Comparison of ENCODE assay signal across 19 cellular contexts in the genomic region with DNA sequence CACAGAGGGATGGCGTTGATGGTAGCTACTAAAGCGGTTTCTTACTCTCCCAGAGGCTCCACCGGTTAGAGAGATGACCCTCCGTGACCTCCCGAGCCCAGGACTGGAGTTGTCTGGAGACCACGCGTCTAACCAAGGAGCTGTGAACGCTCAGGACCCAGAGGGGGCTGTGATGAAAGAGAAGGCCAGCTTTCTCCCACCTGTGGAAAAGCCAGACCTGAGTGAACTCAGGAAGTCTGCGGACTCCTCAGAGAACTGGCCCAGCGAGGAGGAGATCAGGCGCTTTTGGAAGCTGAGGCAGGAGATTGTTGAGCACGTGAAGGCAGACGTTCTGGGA. TPM values are rescaled to one million over a fixed set of nuclear protein-coding genes. Genes with fewer than 3 reads are reported as not detected.
DNase-seq lines count a peak whose midpoint lies in the region; ATAC-seq and TF ChIP-seq lines count a peak whose summit lies in the region.
"Had no signal": no experiment of that assay in that cellular context is flagged by ENCODE, and none has a peak within 500 bp of the region (broad histone marks: within the 10 kb centered on the region; RNA-seq: fewer than 3 reads in every experiment).

No MANE protein-coding gene starts in this region.

- H4K91ac ChIP-seq in H9 (ENCODE audit: insufficient read length, low read depth, low read length) (no peak overlapping the region), neuronal stem cell (ENCODE audit: low read depth, low read length, poor library complexity) (no peak overlapping the region)

- H2BK12ac ChIP-seq in H9 (ENCODE audit: insufficient read length, low read depth, low read length) (no peak overlapping the region), neuronal stem cell (ENCODE audit: low read length) (no peak overlapping the region)

- no peak overlapping the region for H2BK5ac ChIP-seq in H9 (ENCODE audit: insufficient read length, low read length)
- H2BK5ac ChIP-seq in neuronal stem cell (ENCODE audit: low read length): no peak overlapping the region

- POLR2A ChIA-PET in WTC11 (lab: Charles Lee): no interaction called here

- no peak overlapping the region for H2AFZ ChIP-seq in H9 (ENCODE audit: low read length)
- no peak overlapping the region for H2AFZ ChIP-seq in neuronal stem cell (ENCODE audit: low read length)

- no peaks in the 10 kb centered on the region for H3K9me3 ChIP-seq in H9 (ENCODE audit: control insufficient read depth, low read depth, low read length)
- H3K9me3 ChIP-seq in neuronal stem cell (replicated peaks in 1 of 2; ENCODE audit: control insufficient read depth in 2 of 2, insufficient read depth in 1 of 2, low read depth in 1 of 2, low read length in 2 of 2): peaks cover 2% of the 10 kb centered on the region in 2 donors
- H3K9me3 ChIP-seq: Caco-2 had no signal

- peaks cover 4 to 72% of the 10 kb centered on the region in 2 donors for H3K36me3 ChIP-seq in neuronal stem cell (replicated peaks in 1 of 2; ENCODE audit: control insufficient read depth in 2 of 2, insufficient read depth in 2 of 2, low read length in 2 of 2)

- no peak overlapping the region for H4K8ac ChIP-seq in H9 (replicated peaks; ENCODE audit: insufficient read length, low read depth, low read length)
- no peak overlapping the region for H4K8ac ChIP-seq in neuronal stem cell (ENCODE audit: low read depth, low read length)

- H3K4me3 ChIP-seq in neuronal stem cell (ENCODE audit: low read length in 2 of 2): no peak overlapping the region
- H3K4me3 ChIP-seq: BLaER1, GM12878 had no signal

- no peak overlapping the region for H3K56ac ChIP-seq in H9 (ENCODE audit: insufficient read length, low read depth, low read length)

- H3K4me1 ChIP-seq in H9 (ENCODE audit: insufficient read depth, low read length) (no peaks in the 10 kb centered on the region), neuronal stem cell (ENCODE audit: control insufficient read depth in 2 of 2, insufficient read depth in 1 of 2, low read depth in 1 of 2, low read length in 2 of 2) (no peaks in the 10 kb centered on the region)
- H3K4me1 ChIP-seq: Caco-2 had no signal

- no peak overlapping the region for H3T11ph ChIP-seq in H9 (ENCODE audit: low read length)

- CTCF ChIA-PET in WTC11 (lab: Charles Lee): interaction anchor here (0.6 to 2.1 kb wide), 3 partner anchors 13 to 37 kb away, joined by 3 to 14 read pairs (median 3); no protein-coding TSS in a partner anchor

- H3K9me3 Mint-ChIP-seq in H9 (no peaks in the 10 kb centered on the region), WTC11 (no peaks in the 10 kb centered on the region)
- no peaks in the 10 kb centered on the region for H3K9me3 Mint-ChIP-seq in stimulated activated memory B cell treated with anti-CD40 and anti-IgM and Interleukin-4, amounts not matched to agents 10 μg/mL and 1 μg/mL and 100 μg/mL, for 72 hours
- no peaks in the 10 kb centered on the region for H3K9me3 Mint-ChIP-seq in activated naive CD8-positive, alpha-beta T cell treated with anti-CD3 and anti-CD28 coated beads, Interleukin-2, amount 50 U/mL, for 24 hours
- H3K9me3 Mint-ChIP-seq: CD4-positive, CD25-positive, alpha-beta regulatory T cell; CD8-positive, alpha-beta T cell had no signal

- H3K27me3 Mint-ChIP-seq in H9 (ENCODE audit: low read depth) (peaks cover 5% of the 10 kb centered on the region), WTC11 (ENCODE audit: low read depth) (peaks cover 7% of the 10 kb centered on the region)
- H3K27me3 Mint-ChIP-seq in stimulated activated memory B cell treated with anti-CD40 and anti-IgM and Interleukin-4, amounts not matched to agents 10 μg/mL and 1 μg/mL and 100 μg/mL, for 72 hours: no peaks in the 10 kb centered on the region
- H3K27me3 Mint-ChIP-seq in activated naive CD8-positive, alpha-beta T cell treated with anti-CD3 and anti-CD28 coated beads, Interleukin-2, amount 50 U/mL, for 24 hours: no peaks in the 10 kb centered on the region
- H3K27me3 Mint-ChIP-seq: B cell had no signal

- H3K9ac ChIP-seq in H9 (ENCODE audit: extremely low read depth, insufficient read length, low read length) (no peak overlapping the region), neuronal stem cell (ENCODE audit: low read depth, low read length, poor library complexity) (no peak overlapping the region)
- H3K9ac ChIP-seq: BLaER1 had no signal

- no peak overlapping the region for H3K23ac ChIP-seq in H9 (ENCODE audit: insufficient read length, low read depth, low read length)
- peak overlapping the region; percentile 34 for H3K23ac ChIP-seq in neuronal stem cell (ENCODE audit: low read depth, low read length, poor library complexity)

- H2BK20ac ChIP-seq in H9 (ENCODE audit: low read depth, low read length, poor library complexity, severe bottlenecking): no peak overlapping the region

- H3K27ac ChIP-seq in H9 (ENCODE audit: insufficient read length, low read depth, low read length) (no peak overlapping the region), neuronal stem cell (replicated peaks; ENCODE audit: low read length) (no peak overlapping the region)
- H3K27ac ChIP-seq: BLaER1, C4-2B had no signal

- no peaks in the 10 kb centered on the region for H3K27me3 ChIP-seq in H9 (ENCODE audit: insufficient read depth, low read length)
- H3K27me3 ChIP-seq in neuronal stem cell (ENCODE audit: control insufficient read depth in 3 of 3, insufficient read depth in 3 of 3, low read depth in 1 of 3, low read length in 3 of 3): no peaks in the 10 kb centered on the region
- H3K27me3 ChIP-seq: BLaER1 had no signal

- WGBS in H9 (ENCODE audit: extremely low coverage, insufficient read length, low lambda C conversion rate): no CpG with 5 or more reads among the region's 13 CpGs
- no CpG with 5 or more reads among the region's 13 CpGs for WGBS in neuronal stem cell (ENCODE audit: extremely low coverage in 2 of 2, insufficient read length in 2 of 2, insufficient replicate concordance in 1 of 2), 2 donors

- no peaks in the 10 kb centered on the region for H3K79me2 ChIP-seq in H9 (ENCODE audit: insufficient read depth, low read length)

- ATAC-seq in WTC11: no peak
- ATAC-seq in stimulated activated memory B cell treated with anti-CD40 and anti-IgM and Interleukin-4, amounts not matched to agents 10 μg/mL and 1 μg/mL and 100 μg/mL, for 72 hours: no peak
- ATAC-seq in activated naive CD8-positive, alpha-beta T cell treated with anti-CD3 and anti-CD28 coated beads, Interleukin-2, amount 50 U/mL, for 24 hours: no peak
- ATAC-seq: CD8-positive, alpha-beta T cell; GM12878 had no signal

- H2BK120ac ChIP-seq in H9 (ENCODE audit: low read depth, low read length, poor library complexity, severe bottlenecking) (no peak overlapping the region), neuronal stem cell (ENCODE audit: low read depth, low read length) (no peak overlapping the region)

- H3K27ac Mint-ChIP-seq in H9 (peak overlapping the region in 2 of 3 experiments; percentile 5 to 21; a peak in 2 of 7 replicates), WTC11 (0 out of 2 replicates have a peak overlapping the region, but pooled peaks have one; percentile 44)
- H3K27ac Mint-ChIP-seq in stimulated activated memory B cell treated with anti-CD40 and anti-IgM and Interleukin-4, amounts not matched to agents 10 μg/mL and 1 μg/mL and 100 μg/mL, for 72 hours: peak overlapping the region; percentile 67
- H3K27ac Mint-ChIP-seq in activated naive CD8-positive, alpha-beta T cell treated with anti-CD3 and anti-CD28 coated beads, Interleukin-2, amount 50 U/mL, for 24 hours: no peak overlapping the region
- H3K27ac Mint-ChIP-seq: CD4-positive, CD25-positive, alpha-beta regulatory T cell; CD8-positive, alpha-beta T cell had no signal

- H3K4me3 Mint-ChIP-seq in H9: no peak overlapping the region
- no peak overlapping the region for H3K4me3 Mint-ChIP-seq in WTC11
- H3K4me3 Mint-ChIP-seq in stimulated activated memory B cell treated with anti-CD40 and anti-IgM and Interleukin-4, amounts not matched to agents 10 μg/mL and 1 μg/mL and 100 μg/mL, for 72 hours: no peak overlapping the region
- H3K4me3 Mint-ChIP-seq in activated naive CD8-positive, alpha-beta T cell treated with anti-CD3 and anti-CD28 coated beads, Interleukin-2, amount 50 U/mL, for 24 hours: no peak overlapping the region
- H3K4me3 Mint-ChIP-seq: B cell; CD4-positive, CD25-positive, alpha-beta regulatory T cell; CD8-positive, alpha-beta T cell had no signal

- H3K79me1 ChIP-seq in H9 (ENCODE audit: insufficient read depth, low read depth, low read length, poor library complexity, severe bottlenecking) (no peaks in the 10 kb centered on the region), neuronal stem cell (ENCODE audit: low read depth, low read length) (no peaks in the 10 kb centered on the region)

- H2BK15ac ChIP-seq in H9 (ENCODE audit: low read depth, low read length) (no peak overlapping the region), neuronal stem cell (ENCODE audit: low read length) (no peak overlapping the region)

- H3K4ac ChIP-seq in H9 (ENCODE audit: low read depth, low read length): no peak overlapping the region
- H3K4ac ChIP-seq in neuronal stem cell (ENCODE audit: low read length): no peak overlapping the region

- H4K20me1 ChIP-seq in H9 (ENCODE audit: control insufficient read depth, insufficient read depth, insufficient read length): no peaks in the 10 kb centered on the region
- H4K20me1 ChIP-seq: BLaER1 had no signal

- H3K36me3 Mint-ChIP-seq in H9 (ENCODE audit: insufficient read depth in 1 of 3, low read depth in 3 of 3): no peaks in the 10 kb centered on the region
- no peaks in the 10 kb centered on the region for H3K36me3 Mint-ChIP-seq in WTC11
- H3K36me3 Mint-ChIP-seq in stimulated activated memory B cell treated with anti-CD40 and anti-IgM and Interleukin-4, amounts not matched to agents 10 μg/mL and 1 μg/mL and 100 μg/mL, for 72 hours: peaks cover 32% of the 10 kb centered on the region
- H3K36me3 Mint-ChIP-seq in activated naive CD8-positive, alpha-beta T cell treated with anti-CD3 and anti-CD28 coated beads, Interleukin-2, amount 50 U/mL, for 24 hours (ENCODE audit: low read depth): peaks cover 2% of the 10 kb centered on the region

- TF ChIP-seq CTCF in H9 (conservative IDR thresholded peaks at IDR 0.05) (no peak), WTC11 (IDR thresholded peaks at IDR 0.05) (no peak)

- H2AK5ac ChIP-seq in H9 (ENCODE audit: insufficient read length, low read length) (no peak overlapping the region), neuronal stem cell (ENCODE audit: low read depth, low read length) (peak overlapping the region; percentile 61)

- H3K4me2 ChIP-seq in H9 (ENCODE audit: insufficient read depth, insufficient read length, low read length) (no peak overlapping the region), neuronal stem cell (ENCODE audit: insufficient read depth, low read length, poor library complexity, severe bottlenecking) (no peak overlapping the region)
- H3K4me2 ChIP-seq: BLaER1 had no signal

- H3K4me1 Mint-ChIP-seq in H9 (peaks cover 6 to 11% of the 10 kb centered on the region in 2 experiments; a peak in 3 of 4 replicates), WTC11 (no peaks in the 10 kb centered on the region)
- peaks cover 28% of the 10 kb centered on the region for H3K4me1 Mint-ChIP-seq in stimulated activated memory B cell treated with anti-CD40 and anti-IgM and Interleukin-4, amounts not matched to agents 10 μg/mL and 1 μg/mL and 100 μg/mL, for 72 hours
- no peaks in the 10 kb centered on the region for H3K4me1 Mint-ChIP-seq in activated naive CD8-positive, alpha-beta T cell treated with anti-CD3 and anti-CD28 coated beads, Interleukin-2, amount 50 U/mL, for 24 hours
- H3K4me1 Mint-ChIP-seq: CD4-positive, CD25-positive, alpha-beta regulatory T cell had no signal

- no peak for DNase-seq in H9
- DNase-seq in WTC11 (ENCODE audit: low spot score): no peak
- no peak for DNase-seq in neuronal stem cell (ENCODE audit: low spot score)
- DNase-seq in 8988T: no peak
- no peak for DNase-seq in activated naive CD8-positive, alpha-beta T cell treated with anti-CD3 and anti-CD28 coated beads, Interleukin-2, amount 50 U/mL, for 24 hours
- no peak for DNase-seq in NCI-H748 (lab: John Stamatoyannopoulos, UW; ENCODE audit: unreplicated experiment)
- DNase-seq: Caco-2; CD4-positive, CD25-positive, alpha-beta regulatory T cell; CD8-positive, alpha-beta T cell; DMS79; EL; GDM1; GOT3; HCEC 1CT had no signal

- H3K18ac ChIP-seq in H9 (ENCODE audit: insufficient read length, low read depth, low read length): no peak overlapping the region
- H3K18ac ChIP-seq in neuronal stem cell (ENCODE audit: low read length): no peak overlapping the region

- H3K14ac ChIP-seq in H9 (ENCODE audit: insufficient read depth, low read length) (no peak overlapping the region), neuronal stem cell (ENCODE audit: low read length) (no peak overlapping the region)

- H3K23me2 ChIP-seq in H9 (ENCODE audit: insufficient read length, low read depth, low read length, poor library complexity, severe bottlenecking): no peaks in the 10 kb centered on the region

- no peak overlapping the region for H4K5ac ChIP-seq in H9 (ENCODE audit: insufficient read length, low read depth, low read length)

RNA-seq across cellular contexts. Expression of a gene that starts 15.9 kb away (rescaled TPM):
- total RNA-seq in H9 (2021) (1.9 and 2.7 TPM in 2 replicates), WTC11 (2021) (4.0 to 4.6 TPM (median 4.4 TPM) in 3 replicates)
- 12.6 TPM for polyA plus RNA-seq in neuronal stem cell (2013, experiment 1 of 2)
- 11.2 TPM for polyA plus RNA-seq in neuronal stem cell (2013, experiment 2 of 2)

RNA-seq across cellular contexts. Expression of a gene that starts 40.1 kb away (rescaled TPM):
- total RNA-seq in H9 (2021) (11.3 and 13.1 TPM in 2 replicates), WTC11 (2021) (20.7 to 23.2 TPM (median 22.2 TPM) in 3 replicates)
- polyA plus RNA-seq in neuronal stem cell (2013, experiment 1 of 2): 20.6 TPM
- polyA plus RNA-seq in neuronal stem cell (2013, experiment 2 of 2): 21.2 TPM

RNA-seq across cellular contexts. Expression of a gene that starts 49.1 kb away (rescaled TPM):
- total RNA-seq in H9 (2021) (9.5 and 10.0 TPM in 2 replicates), WTC11 (2021) (12.2 to 14.1 TPM (median 13.6 TPM) in 3 replicates)
- polyA plus RNA-seq in neuronal stem cell (2013, experiment 1 of 2): 2.1 TPM
- 2.0 TPM for polyA plus RNA-seq in neuronal stem cell (2013, experiment 2 of 2)
